In the genomic region with DNA sequence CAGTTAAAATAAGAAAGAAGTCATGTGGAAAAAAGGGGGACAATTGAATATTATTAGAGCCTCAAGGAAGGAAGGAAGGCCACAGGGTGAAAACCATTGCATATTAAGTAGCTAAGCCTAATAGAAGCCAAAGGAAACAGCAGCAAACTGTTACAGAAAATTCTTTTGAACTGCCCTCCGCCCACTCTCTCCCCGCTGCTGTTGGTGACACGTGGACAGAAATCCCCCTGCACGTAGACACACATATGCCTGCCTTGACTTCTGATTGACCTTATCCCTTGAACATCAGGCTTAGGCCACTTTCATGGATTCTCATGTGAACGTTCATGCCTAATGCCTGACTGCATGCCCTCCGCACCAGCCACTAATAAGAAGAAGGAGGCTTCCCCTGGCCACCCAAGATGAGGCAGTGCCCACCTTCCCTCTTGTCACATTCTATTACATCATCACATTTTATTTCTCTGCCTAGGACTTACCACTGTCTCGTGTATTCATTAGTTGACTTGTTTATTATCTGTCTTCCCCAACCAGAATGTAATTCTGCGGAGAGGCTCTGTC, we compare ENCODE assay signal across 10 cellular contexts.
DNase-seq lines count a peak whose midpoint lies in the region; ATAC-seq and TF ChIP-seq lines count a peak whose summit lies in the region.
"Had no signal": no experiment of that assay in that cellular context is flagged by ENCODE, and none has a peak within 500 bp of the region (broad histone marks: within the 10 kb centered on the region; RNA-seq: fewer than 3 reads in every experiment).

No MANE protein-coding gene starts in this region.

- no peaks in the 10 kb centered on the region for H3K36me3 Mint-ChIP-seq in activated naive CD4-positive, alpha-beta T cell treated with anti-CD3 and anti-CD28 coated beads for 36 hours (ENCODE audit: low read depth)
- H3K36me3 Mint-ChIP-seq in chondrocyte (ENCODE audit: low read depth): no peaks in the 10 kb centered on the region

- peaks cover 13% of the 10 kb centered on the region for H3K27me3 Mint-ChIP-seq in activated naive CD4-positive, alpha-beta T cell treated with anti-CD3 and anti-CD28 coated beads for 36 hours (ENCODE audit: low read depth)
- H3K27me3 Mint-ChIP-seq in chondrocyte (ENCODE audit: low read depth): no peaks in the 10 kb centered on the region
- H3K27me3 Mint-ChIP-seq in stimulated activated naive CD8-positive, alpha-beta T cell treated with anti-CD3 and anti-CD28 coated beads, Interleukin-15, amount 100 ng/mL, for 72 hours: peaks cover 28% of the 10 kb centered on the region
- H3K27me3 Mint-ChIP-seq: CD4-positive, alpha-beta T cell had no signal

- no peak for TF ChIP-seq CTCF in chondrocyte (IDR thresholded peaks at IDR 0.05)

- no peak overlapping the region for H3K4me3 ChIP-seq in SJCRH30

- peaks cover 31% of the 10 kb centered on the region for H3K4me1 Mint-ChIP-seq in activated naive CD4-positive, alpha-beta T cell treated with anti-CD3 and anti-CD28 coated beads for 36 hours (ENCODE audit: low read depth)
- H3K4me1 Mint-ChIP-seq in chondrocyte (ENCODE audit: low read depth): peaks cover 32% of the 10 kb centered on the region
- peaks cover 40% of the 10 kb centered on the region for H3K4me1 Mint-ChIP-seq in stimulated activated naive CD8-positive, alpha-beta T cell treated with anti-CD3 and anti-CD28 coated beads, Interleukin-15, amount 100 ng/mL, for 72 hours

- intact Hi-C loops in activated naive CD4-positive, alpha-beta T cell treated with anti-CD3 and anti-CD28 coated beads for 36 hours (cut with micrococcal nuclease): loop anchor here (2.0 kb wide), 5 partner anchors 122 to 648 kb away; a partner anchor contains a TSS
- intact Hi-C loops in left cardiac atrium (cut with DNase I): no loop called here

- no peak for DNase-seq in activated naive CD4-positive, alpha-beta T cell treated with anti-CD3 and anti-CD28 coated beads for 36 hours
- DNase-seq in activated naive CD4-positive, alpha-beta T cell treated with anti-CD3 and anti-CD28 coated beads, Interleukin-2, amount 50 U/mL, for 16 hours: no peak
- DNase-seq in chondrocyte (ENCODE audit: low spot score) (no peak), left cardiac atrium (no peak), SJCRH30 (no peak)
- no peak for DNase-seq in stimulated activated naive CD8-positive, alpha-beta T cell treated with anti-CD3 and anti-CD28 coated beads, Interleukin-15, amount 100 ng/mL, for 72 hours
- DNase-seq: NCI-H1105 treated with DMSO at 0.1 percent for 48 hours had no signal

- H3K4me1 ChIP-seq in SJCRH30: peaks cover 12% of the 10 kb centered on the region; the same call in 1 of the 2 replicates

- no peaks in the 10 kb centered on the region for H3K9me3 ChIP-seq in SJCRH30 (replicated peaks)

- CTCF ChIA-PET in activated naive CD4-positive, alpha-beta T cell treated with anti-CD3 and anti-CD28 coated beads for 36 hours (lab: Charles Lee): interaction anchor here (1.3 kb wide), 1 partner anchor 8 kb away, joined by 4 read pairs; no protein-coding TSS in a partner anchor

- no peaks in the 10 kb centered on the region for H3K27me3 ChIP-seq in SJCRH30

- no peaks in the 10 kb centered on the region for H3K9me3 Mint-ChIP-seq in activated naive CD4-positive, alpha-beta T cell treated with anti-CD3 and anti-CD28 coated beads for 36 hours
- H3K9me3 Mint-ChIP-seq in chondrocyte (ENCODE audit: low read depth): no peaks in the 10 kb centered on the region
- no peaks in the 10 kb centered on the region for H3K9me3 Mint-ChIP-seq in stimulated activated naive CD8-positive, alpha-beta T cell treated with anti-CD3 and anti-CD28 coated beads, Interleukin-15, amount 100 ng/mL, for 72 hours
- H3K9me3 Mint-ChIP-seq: CD4-positive, alpha-beta T cell had no signal

- no peak overlapping the region for H3K4me3 Mint-ChIP-seq in activated naive CD4-positive, alpha-beta T cell treated with anti-CD3 and anti-CD28 coated beads for 36 hours
- no peak overlapping the region for H3K4me3 Mint-ChIP-seq in chondrocyte (ENCODE audit: unreplicated experiment)
- peak overlapping the region in 1 of 2 donors; percentile 16 for H3K4me3 Mint-ChIP-seq in stimulated activated naive CD8-positive, alpha-beta T cell treated with anti-CD3 and anti-CD28 coated beads, Interleukin-15, amount 100 ng/mL, for 72 hours
- H3K4me3 Mint-ChIP-seq: CD4-positive, alpha-beta T cell had no signal

- H3K27ac ChIP-seq in SJCRH30: no peak overlapping the region

- no peaks in the 10 kb centered on the region for H3K36me3 ChIP-seq in SJCRH30

- peak overlapping the region; percentile 72 for H3K27ac Mint-ChIP-seq in activated naive CD4-positive, alpha-beta T cell treated with anti-CD3 and anti-CD28 coated beads for 36 hours
- H3K27ac Mint-ChIP-seq in chondrocyte (ENCODE audit: unreplicated experiment): peak overlapping the region; percentile 80
- H3K27ac Mint-ChIP-seq in stimulated activated naive CD8-positive, alpha-beta T cell treated with anti-CD3 and anti-CD28 coated beads, Interleukin-15, amount 100 ng/mL, for 72 hours: peak overlapping the region in 1 of 2 donors; percentile 72
- H3K27ac Mint-ChIP-seq: CD4-positive, alpha-beta T cell had no signal

- ATAC-seq in HG03196 (IDR thresholded peaks at IDR 0.05; ENCODE audit: unreplicated experiment): peak; percentile 8
- peak; percentile 6 for ATAC-seq in stimulated activated naive CD8-positive, alpha-beta T cell treated with anti-CD3 and anti-CD28 coated beads, Interleukin-15, amount 100 ng/mL, for 72 hours
- ATAC-seq in HG03280 (IDR thresholded peaks at IDR 0.05; ENCODE audit: unreplicated experiment): no peak
- no peak for ATAC-seq in left cardiac atrium

Comparison
In these comparisons a context has a peak if more than half of its experiments do, and no peak if none do; other contexts are left out.
1. ATAC-seq: peak in HG03196 (single experiment) and stimulated activated naive CD8-positive, alpha-beta T cell treated with anti-CD3 and anti-CD28 coated beads, Interleukin-15, amount 100 ng/mL, for 72 hours (single experiment); none in HG03280 (single experiment) and left cardiac atrium (0 of 2).